Comparison of ENCODE assay signal across 15 cellular contexts in genomic region chr15:101521084-101521483, GRCh38.
"Had no signal": no experiment of that assay in that cellular context is flagged by ENCODE, and none has a peak within 500 bp of the region (broad histone marks: within the 10 kb centered on the region; RNA-seq: fewer than 3 reads in every experiment).

No MANE protein-coding gene starts in this region.

- H3K9me3 ChIP-seq: prostate gland had no signal

- H3K27me3 ChIP-seq: brain microvascular endothelial cell, hepatocyte had no signal

- H3K4me3 Mint-ChIP-seq: activated T-cell treated with anti-CD3 and anti-CD28 coated beads, Interleukin-2, amount 50 U/mL, for 72 hours; endodermal cell; nephron had no signal

- H3K4me1 Mint-ChIP-seq: nephron had no signal

- H3K36me3 Mint-ChIP-seq: activated naive CD8-positive, alpha-beta T cell treated with anti-CD3 and anti-CD28 coated beads, Interleukin-2, amount 10 ng/mL, durations not matched to agents 7 days and 5 days had no signal

- H3K4me3 ChIP-seq: hepatocyte, left ventricle myocardium inferior, prostate gland had no signal

- H3K36me3 ChIP-seq: brain microvascular endothelial cell, left ventricle myocardium inferior, prostate gland had no signal

- DNase-seq: activated CD4-positive, alpha-beta T cell treated with anti-CD3 and anti-CD28 coated beads, Interleukin-2, amount 10 ng/mL, durations not matched to agents 24 days and 14 days; activated CD4-positive, CD25-positive, alpha-beta regulatory T cell; activated CD8-positive, alpha-beta memory T cell treated with anti-CD3 and anti-CD28 coated beads, Interleukin-2, amount 50 U/mL, for 48 hours; activated naive CD8-positive, alpha-beta T cell treated with anti-CD3 and anti-CD28 coated beads, Interleukin-2, amount 10 ng/mL, durations not matched to agents 7 days and 5 days; activated T-cell treated with anti-CD3 and anti-CD28 coated beads, Interleukin-2, amount 50 U/mL, for 72 hours; brain microvascular endothelial cell; endodermal cell; left ventricle myocardium inferior; right cardiac atrium; small intestine; stimulated activated CD4-positive, alpha-beta T cell treated with anti-CD3 and anti-CD28 coated beads, Interleukin-4, amount 100 ng/mL, for 24 hours; stimulated activated naive CD4-positive, alpha-beta T cell treated with Interleukin-2 at 50 U/mL for 16 hours had no signal

- ATAC-seq: activated T-cell treated with anti-CD3 and anti-CD28 coated beads, Interleukin-2, amount 50 U/mL, for 72 hours; right cardiac atrium had no signal

- H3K4me1 ChIP-seq: prostate gland had no signal

- H3K27ac ChIP-seq: brain microvascular endothelial cell, hepatocyte, left ventricle myocardium inferior, prostate gland had no signal

- H3K27ac Mint-ChIP-seq: activated CD4-positive, alpha-beta T cell treated with anti-CD3 and anti-CD28 coated beads, Interleukin-2, amount 10 ng/mL, durations not matched to agents 24 days and 14 days; activated naive CD8-positive, alpha-beta T cell treated with anti-CD3 and anti-CD28 coated beads, Interleukin-2, amount 10 ng/mL, durations not matched to agents 7 days and 5 days; activated T-cell treated with anti-CD3 and anti-CD28 coated beads, Interleukin-2, amount 50 U/mL, for 72 hours; endodermal cell; nephron had no signal
